In genomic region chr4:56907009-56907408, GRCh38 we compare ENCODE assay signal across 9 cellular contexts. TPM values are rescaled to one million over a fixed set of nuclear protein-coding genes. Genes with fewer than 3 reads are reported as not detected.
DNase-seq lines count a peak whose midpoint lies in the region; ATAC-seq, FAIRE-seq and TF ChIP-seq lines count a peak whose summit lies in the region.
"Had no signal": no experiment of that assay in that cellular context is flagged by ENCODE, and none has a peak within 500 bp of the region (broad histone marks: within the 10 kb centered on the region; RNA-seq: fewer than 3 reads in every experiment).

No MANE protein-coding gene starts in this region.

- intact Hi-C loops in CD8-positive, alpha-beta T cell (cut with DNase I, micrococcal nuclease), result loop anchor here (1.0 to 10.0 kb wide), 11 partner anchors 85 to 1510 kb away; partner anchors contain the start of genes AASDH (in 2 of the 2), SPINK2 (in 2 of the 2), CEP135 (in 1 of the 2) and EXOC1 (in 1 of the 2)

- no peaks in the 10 kb centered on the region for H3K27me3 Mint-ChIP-seq in CD8-positive, alpha-beta T cell (ENCODE audit: low read depth)
- peaks cover 0 to 5% of the 10 kb centered on the region in 2 donors for H3K27me3 Mint-ChIP-seq in effector memory CD8-positive, alpha-beta T cell

- no peak for ATAC-seq in CD8-positive, alpha-beta T cell
- no peak for ATAC-seq in effector memory CD8-positive, alpha-beta T cell (replicated peaks)
- ATAC-seq in GM21367 (IDR thresholded peaks at IDR 0.05; ENCODE audit: unreplicated experiment), result no peak

- H3K36me3 Mint-ChIP-seq in CD8-positive, alpha-beta T cell, result peaks cover 21% of the 10 kb centered on the region
- peaks cover 21% of the 10 kb centered on the region for H3K36me3 Mint-ChIP-seq in effector memory CD8-positive, alpha-beta T cell (ENCODE audit: insufficient read depth)

- peak overlapping the region; percentile 50 for H3K27ac ChIP-seq in CD8-positive, alpha-beta T cell (ENCODE audit: low read depth, low read length)
- H3K27ac ChIP-seq in SJCRH30, result no peak overlapping the region
- H3K27ac ChIP-seq in neutrophil, result peak overlapping the region; percentile 95

- H3K27me3 ChIP-seq in CD8-positive, alpha-beta T cell (ENCODE audit: insufficient read depth, low read length), result no peaks in the 10 kb centered on the region
- H3K27me3 ChIP-seq in SJCRH30 (no peaks in the 10 kb centered on the region), neutrophil (no peaks in the 10 kb centered on the region)

- no peaks in the 10 kb centered on the region for H3K36me3 ChIP-seq in CD8-positive, alpha-beta T cell (ENCODE audit: insufficient read depth, low read length)
- H3K36me3 ChIP-seq in SJCRH30 (peaks cover 9% of the 10 kb centered on the region), neutrophil (no peaks in the 10 kb centered on the region)

- TF ChIP-seq CTCF in CD8-positive, alpha-beta T cell (IDR thresholded peaks at IDR 0.05), result no peak
- TF ChIP-seq CTCF in neutrophil (IDR thresholded peaks at IDR 0.05), result no peak

- H3K4me1 ChIP-seq in CD8-positive, alpha-beta T cell (ENCODE audit: insufficient read depth, low read length), result peaks cover 36% of the 10 kb centered on the region
- H3K4me1 ChIP-seq in SJCRH30 (no peaks in the 10 kb centered on the region; the same call in 1 of the 2 replicates), neutrophil (ENCODE audit: control insufficient read depth in 1 of 2, insufficient read depth in 1 of 2, low read depth in 1 of 2, low read length in 1 of 2) (peaks cover 26 to 29% of the 10 kb centered on the region in 2 experiments)

- FAIRE-seq in HTR-8/SVneo (lab: Jason Lieb, UNC) (no peak), RCC 7860 (lab: Jason Lieb, UNC) (no peak)
- FAIRE-seq: endometrium had no signal

- CTCF ChIA-PET in CD8-positive, alpha-beta T cell (lab: Charles Lee), result interaction anchor here (0.6 to 1.1 kb wide), 2 partner anchors 72 to 482 kb away, joined by 3 to 4 read pairs; no protein-coding TSS in a partner anchor

- H3K9me3 Mint-ChIP-seq in CD8-positive, alpha-beta T cell, result no peaks in the 10 kb centered on the region
- H3K9me3 Mint-ChIP-seq in effector memory CD8-positive, alpha-beta T cell, result no peaks in the 10 kb centered on the region

- peak overlapping the region; percentile 97 for H3K4me3 Mint-ChIP-seq in CD8-positive, alpha-beta T cell
- peak overlapping the region; percentile 92 for H3K4me3 Mint-ChIP-seq in effector memory CD8-positive, alpha-beta T cell

- H3K27ac Mint-ChIP-seq in CD8-positive, alpha-beta T cell, result peak overlapping the region; percentile 95
- H3K27ac Mint-ChIP-seq in effector memory CD8-positive, alpha-beta T cell, result peak overlapping the region; percentile 70 to 95

- H3K9me3 ChIP-seq in CD8-positive, alpha-beta T cell (ENCODE audit: low read length), result no peaks in the 10 kb centered on the region
- H3K9me3 ChIP-seq in SJCRH30 (replicated peaks), result no peaks in the 10 kb centered on the region
- H3K9me3 ChIP-seq in neutrophil, result no peaks in the 10 kb centered on the region

- peak overlapping the region; percentile 84 for H3K4me3 ChIP-seq in CD8-positive, alpha-beta T cell (ENCODE audit: low read depth, low read length)
- H3K4me3 ChIP-seq in SJCRH30, result peak overlapping the region; percentile 94
- peak overlapping the region; percentile 57 to 95 for H3K4me3 ChIP-seq in neutrophil (ENCODE audit: low read depth in 1 of 2, low read length in 1 of 2)

- POLR2A ChIA-PET in CD8-positive, alpha-beta T cell (lab: Charles Lee), result interaction anchor here (0.7 to 4.3 kb wide), 8 partner anchors 10 to 520 kb away, joined by 3 to 114 read pairs (median 4); partner anchors contain the start of genes AASDH, NOA1, PAICS and POLR2B

- peak in 3 of 7 experiments; percentile 15 to 33 (median 19) for DNase-seq in CD8-positive, alpha-beta T cell
- DNase-seq in SJCRH30 (no peak), HTR-8/SVneo (ENCODE audit: insufficient read length, low spot score) (no peak), RCC 7860 (ENCODE audit: low spot score) (no peak), RKO (ENCODE audit: low spot score) (no peak)
- peak in 2 of 3 experiments; percentile 3 to 6 for DNase-seq in effector memory CD8-positive, alpha-beta T cell

- peaks cover 36% of the 10 kb centered on the region for H3K4me1 Mint-ChIP-seq in CD8-positive, alpha-beta T cell (ENCODE audit: low read depth)
- peaks cover 23 to 27% of the 10 kb centered on the region in 2 donors for H3K4me1 Mint-ChIP-seq in effector memory CD8-positive, alpha-beta T cell (ENCODE audit: low read depth in 2 of 2)

RNA-seq across cellular contexts. Expression of gene REST, which starts 0.7 kb away (rescaled TPM):
- total RNA-seq in CD8-positive, alpha-beta T cell, result 10 to 100 TPM; 58.9 to 60.7 TPM
- total RNA-seq in SJCRH30 (2014; rRNA removed; shearing (Covaris generic)), result 49.7 and 55.4 TPM in 2 replicates

Comparison
In these comparisons a context has a peak if more than half of its experiments do, and no peak if none do; other contexts are left out.
1. DNase-seq: peak in effector memory CD8-positive, alpha-beta T cell (2 of 3); none in SJCRH30 (0 of 2), HTR-8/SVneo (single experiment), RCC 7860 (single experiment) and RKO (single experiment).
2. Peak in every context shown above with its lines, with median percentiles within 50 percentile points of each other: H3K4me3 ChIP-seq.